Comparison of ENCODE assay signal across 3 cellular contexts in the genomic region with DNA sequence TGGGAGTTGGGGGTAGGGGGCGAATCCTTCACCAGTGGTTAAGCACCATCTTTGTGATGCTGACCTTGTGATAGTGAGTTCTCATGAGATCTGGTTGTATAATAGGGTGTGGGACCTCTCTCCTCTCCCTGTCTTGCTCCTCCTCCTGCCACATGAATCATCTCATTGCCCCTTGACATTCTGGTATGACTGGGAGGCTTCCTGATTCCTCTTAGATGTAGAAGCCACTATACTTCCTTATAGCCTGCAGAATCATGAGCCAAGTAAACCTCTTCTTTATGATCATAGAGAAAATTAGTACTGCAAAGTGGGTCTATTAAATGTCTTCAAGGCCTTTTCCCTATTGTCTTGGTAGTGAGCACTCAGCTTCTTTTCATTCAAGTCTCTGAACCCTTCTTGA.
DNase-seq lines count a peak whose midpoint lies in the region; ATAC-seq and TF ChIP-seq lines count a peak whose summit lies in the region.
"Not testable (repeated sequence)": the region's sequence is repeated elsewhere in the genome, so short reads cannot be mapped to it uniquely, and the experiment has no call there.

No MANE protein-coding gene starts in this region.

- H3K27ac Mint-ChIP-seq in stimulated activated naive B cell treated with anti-CD40 and anti-IgM and Interleukin-4, amounts not matched to agents 10 μg/mL and 1 μg/mL and 100 μg/mL, for 72 hours: not testable (repeated sequence)

- H3K4me3 ChIP-seq in mucosa of descending colon: not testable (repeated sequence)

- not testable (repeated sequence) for TF ChIP-seq CTCF in mucosa of descending colon (IDR thresholded peaks at IDR 0.05)

- DNase-seq in left colon; mucosa of descending colon; stimulated activated naive B cell treated with anti-CD40 and anti-IgM and Interleukin-4, amounts not matched to agents 10 μg/mL and 1 μg/mL and 100 μg/mL, for 72 hours: not testable (repeated sequence)

- not testable (repeated sequence) for H3K4me1 Mint-ChIP-seq in stimulated activated naive B cell treated with anti-CD40 and anti-IgM and Interleukin-4, amounts not matched to agents 10 μg/mL and 1 μg/mL and 100 μg/mL, for 72 hours

- intact Hi-C loops in left colon (cut with DNase I, micrococcal nuclease); mucosa of descending colon (cut with DNase I, micrococcal nuclease): not testable (repeated sequence)

- not testable (repeated sequence) for H3K4me3 Mint-ChIP-seq in stimulated activated naive B cell treated with anti-CD40 and anti-IgM and Interleukin-4, amounts not matched to agents 10 μg/mL and 1 μg/mL and 100 μg/mL, for 72 hours

- H3K27me3 Mint-ChIP-seq in stimulated activated naive B cell treated with anti-CD40 and anti-IgM and Interleukin-4, amounts not matched to agents 10 μg/mL and 1 μg/mL and 100 μg/mL, for 72 hours: not testable (repeated sequence)

- peak; percentile 98 for ATAC-seq in left colon
- ATAC-seq in mucosa of descending colon: peak; percentile 93
- ATAC-seq in stimulated activated naive B cell treated with anti-CD40 and anti-IgM and Interleukin-4, amounts not matched to agents 10 μg/mL and 1 μg/mL and 100 μg/mL, for 72 hours (replicated peaks): peak; percentile 54 to 57

- not testable (repeated sequence) for H3K9me3 Mint-ChIP-seq in stimulated activated naive B cell treated with anti-CD40 and anti-IgM and Interleukin-4, amounts not matched to agents 10 μg/mL and 1 μg/mL and 100 μg/mL, for 72 hours

- H3K9me3 ChIP-seq in mucosa of descending colon: not testable (repeated sequence)

- H3K4me1 ChIP-seq in mucosa of descending colon (ENCODE audit: low read depth): not testable (repeated sequence)

- not testable (repeated sequence) for H3K36me3 ChIP-seq in mucosa of descending colon (ENCODE audit: low read depth)

- H3K36me3 Mint-ChIP-seq in stimulated activated naive B cell treated with anti-CD40 and anti-IgM and Interleukin-4, amounts not matched to agents 10 μg/mL and 1 μg/mL and 100 μg/mL, for 72 hours: not testable (repeated sequence)
